ENCODE assay signal across 31 cellular contexts in the genomic region with DNA sequence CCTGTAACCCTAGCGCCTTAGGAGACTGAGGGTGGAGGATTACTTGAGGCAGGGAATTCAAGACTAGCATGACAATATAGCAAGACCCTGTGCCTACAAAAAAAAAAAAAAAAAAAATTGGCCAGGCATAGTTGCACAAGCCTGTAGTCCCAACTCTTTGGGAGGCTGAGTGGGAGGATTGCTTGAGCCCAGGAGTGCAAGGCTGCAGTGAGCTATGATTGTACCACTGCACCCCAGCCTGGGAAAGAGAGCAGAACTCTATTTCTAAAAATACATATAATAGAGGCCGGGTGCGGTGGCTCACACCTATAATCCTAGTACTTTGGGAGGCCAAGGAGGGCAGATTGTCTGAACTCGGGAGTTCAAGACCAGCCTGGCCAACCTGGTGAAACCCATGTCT.
"Had no signal": no experiment of that assay in that cellular context is flagged by ENCODE, and none has a peak within 500 bp of the region (broad histone marks: within the 10 kb centered on the region; RNA-seq: fewer than 3 reads in every experiment).

No MANE protein-coding gene starts in this region.

- H3K4me3 ChIP-seq: adrenal gland, ascending aorta, body of pancreas, breast epithelium, cardiac muscle cell had no signal

- H3K27ac ChIP-seq: adrenal gland, ascending aorta, body of pancreas, brain microvascular endothelial cell, breast epithelium, cardiac muscle cell had no signal

- DNase-seq: activated effector memory CD4-positive, alpha-beta T cell treated with anti-CD3 and anti-CD28 coated beads, Interleukin-2, amount 50 U/mL, for 16 hours; activated effector memory CD4-positive, alpha-beta T cell treated with Interleukin-2 at 50 U/mL for 16 hours; activated gamma-delta T cell; activated gamma-delta T cell treated with Interleukin-2 at 50 U/mL for 16 hours; activated naive CD4-positive, alpha-beta T cell; activated naive CD4-positive, alpha-beta T cell treated with anti-CD3 and anti-CD28 coated beads for 36 hours; activated naive CD4-positive, alpha-beta T cell treated with anti-CD3 and anti-CD28 coated beads, Interleukin-2, amount 10 ng/mL, durations not matched to agents 7 days and 5 days; activated naive CD4-positive, alpha-beta T cell treated with anti-CD3 and anti-CD28 coated beads, Interleukin-2, amount 50 U/mL, for 16 hours; activated naive CD4-positive, alpha-beta T cell treated with Interleukin-2 at 50 U/mL for 16 hours; activated naive CD8-positive, alpha-beta T cell treated with anti-CD3 and anti-CD28 coated beads for 36 hours; activated naive CD8-positive, alpha-beta T cell treated with anti-CD3 and anti-CD28 coated beads, Interleukin-2, amount 10 ng/mL, durations not matched to agents 7 days and 5 days; activated naive CD8-positive, alpha-beta T cell treated with anti-CD3 and anti-CD28 coated beads, Interleukin-2, amount 50 U/mL, for 24 hours; activated T-cell treated with anti-CD3 and anti-CD28 coated beads for 4 hours; activated T-cell treated with anti-CD3 and anti-CD28 coated beads, Interleukin-2, amount 50 U/mL, for 1 hour; activated T-cell treated with anti-CD3 and anti-CD28 coated beads, Interleukin-2, amount 50 U/mL, for 24 hours; activated T-cell treated with anti-CD3 and anti-CD28 coated beads, Interleukin-2, amount 50 U/mL, for 4 hours; activated T-cell treated with anti-CD3 and anti-CD28 coated beads, Interleukin-2, amount 50 U/mL, for 48 hours; activated T-cell treated with anti-CD3 and anti-CD28 coated beads, Interleukin-2, amount 50 U/mL, for 72 hours; adrenal gland; amniotic stem cell; amygdala; aorta; body of pancreas; brain microvascular endothelial cell; central memory CD4-positive, alpha-beta T cell; cerebellar nuclear complex had no signal

- H3K27me3 ChIP-seq: adrenal gland, ascending aorta, body of pancreas, brain microvascular endothelial cell, breast epithelium, cardiac muscle cell had no signal

- ATAC-seq: activated naive CD4-positive, alpha-beta T cell treated with anti-CD3 and anti-CD28 coated beads, Interleukin-2, amount 50 U/mL, for 72 hours; activated naive CD8-positive, alpha-beta T cell treated with anti-CD3 and anti-CD28 coated beads, Interleukin-2, amount 50 U/mL, for 24 hours; activated T-cell treated with anti-CD3 and anti-CD28 coated beads, Interleukin-2, amount 50 U/mL, for 4 hours; activated T-cell treated with anti-CD3 and anti-CD28 coated beads, Interleukin-2, amount 50 U/mL, for 72 hours; activated T-helper 17 cell treated with anti-CD3 and anti-CD28 coated beads, Interleukin-2, amount 50 U/mL, for 72 hours; body of pancreas had no signal
